1 cellular context compared by ENCODE assay signal in the genomic region with DNA sequence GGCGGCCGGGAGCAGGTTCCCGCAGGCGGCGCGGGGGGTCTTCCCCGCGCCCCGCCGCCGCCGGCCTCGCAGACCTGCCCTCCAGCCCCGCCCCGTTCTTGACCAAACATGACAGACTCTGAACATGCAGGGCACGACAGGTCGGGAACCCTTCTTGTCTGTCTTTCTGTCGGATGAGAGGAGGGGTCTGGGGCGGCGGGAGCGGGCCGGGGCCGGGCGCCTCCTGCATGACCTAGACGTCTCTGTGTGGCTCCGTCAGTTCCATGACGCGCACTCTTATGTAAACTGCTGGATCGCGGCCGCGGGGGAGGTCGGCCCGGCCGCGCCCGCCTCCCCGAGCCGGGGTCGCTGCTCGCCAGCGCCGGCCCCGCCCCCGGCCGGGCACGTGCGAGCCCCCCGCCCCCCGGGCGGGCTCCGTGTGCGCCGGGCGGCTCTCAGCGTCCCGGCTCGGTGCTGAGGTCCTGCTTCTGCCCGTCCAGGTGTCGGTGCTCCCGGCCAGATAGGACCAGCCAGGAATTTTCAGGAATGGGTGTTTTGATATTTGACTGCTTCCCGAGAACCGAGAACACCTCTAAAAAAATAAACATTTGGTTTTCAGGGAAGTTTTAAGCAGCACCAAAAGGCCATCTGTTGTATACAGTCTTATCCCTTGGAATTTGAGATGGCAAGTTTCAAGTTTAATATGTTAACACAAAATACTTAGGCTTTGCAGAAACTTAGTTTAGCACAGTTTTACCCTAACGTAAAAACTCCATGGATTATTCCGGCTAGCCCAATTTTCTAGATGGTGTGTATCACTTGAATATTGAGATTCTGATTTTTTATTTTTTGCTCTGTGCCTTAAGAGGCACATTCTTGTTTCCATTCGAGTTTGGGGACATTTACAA.
TF ChIP-seq lines count a peak whose summit lies in the region.

No MANE protein-coding gene starts in this region.

TF ChIP-seq in HepG2, 621 proteins besides CTCF, POLR2A, EP300 and RAD21 (continued from another document and continues in another):
- TF ChIP-seq ZNF615 (CRISPR knock-in tag; IDR thresholded peaks at IDR 0.05; ENCODE audit: borderline replicate concordance) (no peak), NKX3-1 (CRISPR knock-in tag; IDR thresholded peaks at IDR 0.05) (no peak), ELF4 (CRISPR knock-in tag; IDR thresholded peaks at IDR 0.05; ENCODE audit: borderline replicate concordance) (no peak; the same call in 1 of the 2 replicates), TMF1 (CRISPR knock-in tag; IDR thresholded peaks at IDR 0.05; ENCODE audit: low read depth) (no peak), ZUFSP (CRISPR knock-in tag; IDR thresholded peaks at IDR 0.05; ENCODE audit: borderline replicate concordance) (no peak), ZFP91 (CRISPR knock-in tag; IDR thresholded peaks at IDR 0.05; ENCODE audit: borderline replicate concordance) (peak; percentile 56; the same call in 1 of the 2 replicates), ZNF713 (CRISPR knock-in tag; IDR thresholded peaks at IDR 0.05) (0 out of 2 replicates have a peak, but pooled peaks have one; percentile 2), NR2C2 (CRISPR knock-in tag; IDR thresholded peaks at IDR 0.05; ENCODE audit: borderline replicate concordance) (no peak), MAFG (CRISPR knock-in tag; IDR thresholded peaks at IDR 0.05) (no peak), PCBP2 (optimal IDR thresholded peaks at IDR 0.05; ENCODE audit: low read depth, low read length, poor library complexity, severe bottlenecking) (no peak), ZNF672 (CRISPR knock-in tag; IDR thresholded peaks at IDR 0.05) (no peak; the same call in 1 of the 2 replicates), ZNF251 (CRISPR knock-in tag; IDR thresholded peaks at IDR 0.05) (no peak), ZHX2 (IDR thresholded peaks at IDR 0.05; ENCODE audit: low read depth) (peak; percentile 71; the same call in 1 of the 2 replicates), ZHX2 (CRISPR knock-in tag; IDR thresholded peaks at IDR 0.05; ENCODE audit: borderline replicate concordance) (no peak), SP5 (CRISPR knock-in tag; IDR thresholded peaks at IDR 0.05; ENCODE audit: borderline replicate concordance, low read depth) (peak; percentile 61), POLR2AphosphoS5 (IDR thresholded peaks at IDR 0.05; ENCODE audit: low read depth, low read length) (peak; percentile 69), KDM3A (CRISPR knock-in tag; IDR thresholded peaks at IDR 0.05; ENCODE audit: low read depth) (no peak), ZNF510 (CRISPR knock-in tag; IDR thresholded peaks at IDR 0.05; ENCODE audit: low read depth) (no peak), IRF2 (CRISPR knock-in tag; IDR thresholded peaks at IDR 0.05) (no peak; the same call in 1 of the 2 replicates), PAX8 (CRISPR knock-in tag; IDR thresholded peaks at IDR 0.05; ENCODE audit: borderline replicate concordance) (0 out of 2 replicates have a peak, but pooled peaks have one; percentile 10), ZNF430 (CRISPR knock-in tag; IDR thresholded peaks at IDR 0.05) (no peak), ZNF879 (CRISPR knock-in tag; IDR thresholded peaks at IDR 0.05) (no peak), CBX5 (CRISPR knock-in tag; IDR thresholded peaks at IDR 0.05; ENCODE audit: borderline replicate concordance) (no peak), ZSCAN20 (CRISPR knock-in tag; IDR thresholded peaks at IDR 0.05; ENCODE audit: borderline replicate concordance) (no peak; the same call in none of the 2 replicates), GATAD2A (CRISPR knock-in tag; IDR thresholded peaks at IDR 0.05) (no peak), ZNF160 (CRISPR knock-in tag; IDR thresholded peaks at IDR 0.05) (no peak; the same call in 1 of the 2 replicates), KAT2B (IDR thresholded peaks at IDR 0.05; ENCODE audit: borderline replicate concordance, low read depth, low read length) (no peak), SRY (CRISPR knock-in tag; IDR thresholded peaks at IDR 0.05) (no peak), CENPT (CRISPR knock-in tag; IDR thresholded peaks at IDR 0.05; ENCODE audit: low read depth) (no peak), ONECUT2 (CRISPR knock-in tag; IDR thresholded peaks at IDR 0.05) (no peak), NRL (CRISPR knock-in tag; IDR thresholded peaks at IDR 0.05; ENCODE audit: borderline replicate concordance) (no peak), ZBTB14 (CRISPR knock-in tag; IDR thresholded peaks at IDR 0.05) (no peak), ZNF891 (CRISPR knock-in tag; IDR thresholded peaks at IDR 0.05) (no peak), TAF15 (IDR thresholded peaks at IDR 0.05; ENCODE audit: low read depth, low read length, poor library complexity, severe bottlenecking) (peak; percentile 23), ZKSCAN1 (IDR thresholded peaks at IDR 0.05; ENCODE audit: low read length) (no peak), ATAD3A (CRISPR knock-in tag; IDR thresholded peaks at IDR 0.05) (no peak), GZF1 (CRISPR knock-in tag; IDR thresholded peaks at IDR 0.05) (no peak), ERF (CRISPR knock-in tag; IDR thresholded peaks at IDR 0.05) (peak; percentile 72), ZBTB34 (CRISPR knock-in tag; IDR thresholded peaks at IDR 0.05) (no peak; the same call in 1 of the 2 replicates), CBX2 (IDR thresholded peaks at IDR 0.05; ENCODE audit: low read depth, low read length) (no peak), CBX2 (CRISPR knock-in tag; IDR thresholded peaks at IDR 0.05; ENCODE audit: low read depth) (no peak)
- TF ChIP-seq, protein P1, sequence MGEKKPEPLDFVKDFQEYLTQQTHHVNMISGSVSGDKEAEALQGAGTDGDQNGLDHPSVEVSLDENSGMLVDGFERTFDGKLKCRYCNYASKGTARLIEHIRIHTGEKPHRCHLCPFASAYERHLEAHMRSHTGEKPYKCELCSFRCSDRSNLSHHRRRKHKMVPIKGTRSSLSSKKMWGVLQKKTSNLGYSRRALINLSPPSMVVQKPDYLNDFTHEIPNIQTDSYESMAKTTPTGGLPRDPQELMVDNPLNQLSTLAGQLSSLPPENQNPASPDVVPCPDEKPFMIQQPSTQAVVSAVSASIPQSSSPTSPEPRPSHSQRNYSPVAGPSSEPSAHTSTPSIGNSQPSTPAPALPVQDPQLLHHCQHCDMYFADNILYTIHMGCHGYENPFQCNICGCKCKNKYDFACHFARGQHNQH (CRISPR knock-in tag; IDR thresholded peaks at IDR 0.05): no peak
- TF ChIP-seq, protein P2, sequence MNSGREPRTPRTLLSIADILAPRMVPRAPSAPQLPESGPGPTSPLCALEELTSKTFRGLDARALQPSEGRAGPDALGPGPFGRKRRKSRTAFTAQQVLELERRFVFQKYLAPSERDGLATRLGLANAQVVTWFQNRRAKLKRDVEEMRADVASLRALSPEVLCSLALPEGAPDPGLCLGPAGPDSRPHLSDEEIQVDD (CRISPR knock-in tag; IDR thresholded peaks at IDR 0.05; ENCODE audit: borderline replicate concordance): 0 out of 2 replicates have a peak, but pooled peaks have one; percentile 6
- TF ChIP-seq, protein P3, sequence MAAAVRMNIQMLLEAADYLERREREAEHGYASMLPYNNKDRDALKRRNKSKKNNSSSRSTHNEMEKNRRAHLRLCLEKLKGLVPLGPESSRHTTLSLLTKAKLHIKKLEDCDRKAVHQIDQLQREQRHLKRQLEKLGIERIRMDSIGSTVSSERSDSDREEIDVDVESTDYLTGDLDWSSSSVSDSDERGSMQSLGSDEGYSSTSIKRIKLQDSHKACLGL (CRISPR knock-in tag; IDR thresholded peaks at IDR 0.05): no peak
- TF ChIP-seq, protein P4, sequence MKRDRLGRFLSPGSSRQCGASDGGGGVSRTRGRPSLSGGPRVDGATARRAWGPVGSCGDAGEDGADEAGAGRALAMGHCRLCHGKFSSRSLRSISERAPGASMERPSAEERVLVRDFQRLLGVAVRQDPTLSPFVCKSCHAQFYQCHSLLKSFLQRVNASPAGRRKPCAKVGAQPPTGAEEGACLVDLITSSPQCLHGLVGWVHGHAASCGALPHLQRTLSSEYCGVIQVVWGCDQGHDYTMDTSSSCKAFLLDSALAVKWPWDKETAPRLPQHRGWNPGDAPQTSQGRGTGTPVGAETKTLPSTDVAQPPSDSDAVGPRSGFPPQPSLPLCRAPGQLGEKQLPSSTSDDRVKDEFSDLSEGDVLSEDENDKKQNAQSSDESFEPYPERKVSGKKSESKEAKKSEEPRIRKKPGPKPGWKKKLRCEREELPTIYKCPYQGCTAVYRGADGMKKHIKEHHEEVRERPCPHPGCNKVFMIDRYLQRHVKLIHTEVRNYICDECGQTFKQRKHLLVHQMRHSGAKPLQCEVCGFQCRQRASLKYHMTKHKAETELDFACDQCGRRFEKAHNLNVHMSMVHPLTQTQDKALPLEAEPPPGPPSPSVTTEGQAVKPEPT (CRISPR knock-in tag; IDR thresholded peaks at IDR 0.05; ENCODE audit: low read depth): no peak; the same call in 1 of the 2 replicates
